ENCODE assay signal across 15 cellular contexts in genomic region chr10:57846307-57847065, GRCh38.
DNase-seq lines count a peak whose midpoint lies in the region; ATAC-seq and TF ChIP-seq lines count a peak whose summit lies in the region.
"Had no signal": no experiment of that assay in that cellular context is flagged by ENCODE, and none has a peak within 500 bp of the region (broad histone marks: within the 10 kb centered on the region; RNA-seq: fewer than 3 reads in every experiment).

No MANE protein-coding gene starts in this region.

- intact Hi-C loops in heart left ventricle (cut with DNase I) = loop anchor here in 6 of 10 donors (2.0 to 10.0 kb wide), 7 partner anchors 116 to 264 kb away; no protein-coding TSS in a partner anchor
- intact Hi-C loops in right cardiac atrium (cut with DNase I) = no loop called here
- intact Hi-C loops in thyroid gland (cut with DNase I) = no loop called here

- TF ChIP-seq RAD21 in SK-N-SH (IDR thresholded peaks at IDR 0.05; ENCODE audit: low read length) = no peak

- no peak overlapping the region for H2AFZ ChIP-seq in SK-N-SH (ENCODE audit: low read depth)

- H3K9me2 ChIP-seq in SK-N-SH = no peaks in the 10 kb centered on the region

- TF ChIP-seq POLR2A in heart left ventricle (IDR thresholded peaks at IDR 0.05) = no peak
- no peak for TF ChIP-seq POLR2A in thyroid gland (IDR thresholded peaks at IDR 0.05)
- TF ChIP-seq POLR2A in Peyer's patch (IDR thresholded peaks at IDR 0.05) = no peak

- H3K9ac ChIP-seq in SK-N-SH = no peak overlapping the region

- H3F3A ChIP-seq in SK-N-SH (replicated peaks; ENCODE audit: insufficient read depth) = no peaks in the 10 kb centered on the region

- TF ChIP-seq EP300 in SK-N-SH (IDR thresholded peaks at IDR 0.05; ENCODE audit: borderline replicate concordance in 1 of 2, low read depth in 1 of 2, low read length in 1 of 2) = no peak

- ATAC-seq in heart left ventricle (peak; percentile 89 to 97 (median 94)), right cardiac atrium (peak; percentile 75 to 79)
- ATAC-seq: A549 had no signal

- no peak overlapping the region for H3K4me2 ChIP-seq in SK-N-SH
- H3K4me2 ChIP-seq: A549 had no signal

- no peak for TF ChIP-seq CTCF in VCaP (conservative IDR thresholded peaks at IDR 0.05)
- no peak for TF ChIP-seq CTCF in heart left ventricle (IDR thresholded peaks at IDR 0.05)
- no peak for TF ChIP-seq CTCF in thyroid gland (IDR thresholded peaks at IDR 0.05)
- no peak for TF ChIP-seq CTCF in SK-N-SH (IDR thresholded peaks at IDR 0.05)
- no peak for TF ChIP-seq CTCF in Peyer's patch (IDR thresholded peaks at IDR 0.05)

- peak overlapping the region; percentile 88; the same call in 1 of the 2 replicates for H3K27ac ChIP-seq in VCaP
- peak overlapping the region in 10 of 12 donors; percentile 20 to 86 (median 56) for H3K27ac ChIP-seq in heart left ventricle
- no peak overlapping the region for H3K27ac ChIP-seq in right cardiac atrium (ENCODE audit: low read length)
- H3K27ac ChIP-seq in thyroid gland = no peak overlapping the region
- H3K27ac ChIP-seq in SK-N-SH (ENCODE audit: low read depth in 2 of 2, low read length in 1 of 2) = no peak overlapping the region
- H3K27ac ChIP-seq in Peyer's patch = no peak overlapping the region
- H3K27ac ChIP-seq: A549, C4-2B had no signal

- H4K20me1 ChIP-seq in SK-N-SH (ENCODE audit: insufficient read depth) = no peaks in the 10 kb centered on the region

- POLR2A ChIA-PET in SK-N-SH (lab: Yijun Ruan, JAX) = no interaction called here

- peaks cover 0 to 8% (median 0%) of the 10 kb centered on the region in 12 donors for H3K4me1 ChIP-seq in heart left ventricle
- H3K4me1 ChIP-seq in right cardiac atrium (ENCODE audit: control insufficient read depth, insufficient read depth, low read length) = no peaks in the 10 kb centered on the region
- peaks cover 16 to 20% of the 10 kb centered on the region in 2 donors for H3K4me1 ChIP-seq in thyroid gland
- H3K4me1 ChIP-seq in SK-N-SH (ENCODE audit: control insufficient read depth in 1 of 2, insufficient read depth in 2 of 2, low read depth in 1 of 2, low read length in 1 of 2) = no peaks in the 10 kb centered on the region
- no peaks in the 10 kb centered on the region for H3K4me1 ChIP-seq in Peyer's patch
- H3K4me1 ChIP-seq: BE2C had no signal

- 32 to 34% (median 33%) methylated on average over 2 of the region's 2 CpGs for WGBS in heart left ventricle, 4 donors
- WGBS in right cardiac atrium = 45% methylated on average over 2 of the region's 2 CpGs
- whole genome bisulfite sequencing in thyroid gland, 2 donors = 72 to 73% methylated on average over 2 of the region's 2 CpGs
- WGBS in SK-N-SH (ENCODE audit: low lambda C conversion rate) = 15% methylated on average over 2 of the region's 2 CpGs

- H3K79me2 ChIP-seq in SK-N-SH (ENCODE audit: insufficient read depth) = no peaks in the 10 kb centered on the region

- DNase-seq in heart left ventricle (peak in 1 of 5 donors; percentile 18), right cardiac atrium (no peak), thyroid gland (peak; percentile 17 to 23), SK-N-SH (no peak), Peyer's patch (no peak)
- no peak for DNase-seq in stimulated activated CD4-positive, alpha-beta T cell treated with anti-CD3 and anti-CD28 coated beads, Interleukin-12 subunit alpha, Interleukin-12 subunit beta, amount 100 ng/mL, for 4 hours
- DNase-seq: BE2C; CD4-positive, alpha-beta memory T cell; DMS79; EL; HCEC 1CT; HFFc6 had no signal

- H3K4me3 ChIP-seq in heart left ventricle = no peak overlapping the region
- no peak overlapping the region for H3K4me3 ChIP-seq in right cardiac atrium (ENCODE audit: low read length)
- no peak overlapping the region for H3K4me3 ChIP-seq in thyroid gland (replicated peaks in 1 of 3)
- no peak overlapping the region for H3K4me3 ChIP-seq in SK-N-SH (ENCODE audit: low read depth in 2 of 2, low read length in 1 of 2)
- no peak overlapping the region for H3K4me3 ChIP-seq in Peyer's patch
- H3K4me3 ChIP-seq: A549 had no signal

- no peaks in the 10 kb centered on the region for H3K27me3 ChIP-seq in heart left ventricle
- H3K27me3 ChIP-seq in right cardiac atrium (ENCODE audit: control insufficient read depth, insufficient read depth) = no peaks in the 10 kb centered on the region
- no peaks in the 10 kb centered on the region for H3K27me3 ChIP-seq in thyroid gland
- H3K27me3 ChIP-seq in SK-N-SH (ENCODE audit: insufficient read depth) = no peaks in the 10 kb centered on the region
- H3K27me3 ChIP-seq in Peyer's patch = no peaks in the 10 kb centered on the region

- no peaks in the 10 kb centered on the region for H3K36me3 ChIP-seq in heart left ventricle
- H3K36me3 ChIP-seq in thyroid gland = no peaks in the 10 kb centered on the region
- no peaks in the 10 kb centered on the region for H3K36me3 ChIP-seq in SK-N-SH (replicated peaks in 1 of 2; ENCODE audit: control insufficient read depth in 1 of 2, insufficient read depth in 2 of 2, low read length in 1 of 2)
- H3K36me3 ChIP-seq in Peyer's patch = no peaks in the 10 kb centered on the region
- H3K36me3 ChIP-seq: BE2C had no signal

- H3K9me3 ChIP-seq in heart left ventricle (peaks cover 0 to 8% (median 0%) of the 10 kb centered on the region in 12 donors), right cardiac atrium (ENCODE audit: control insufficient read depth, low read length) (no peaks in the 10 kb centered on the region), thyroid gland (no peaks in the 10 kb centered on the region), SK-N-SH (no peaks in the 10 kb centered on the region), Peyer's patch (no peaks in the 10 kb centered on the region)
- H3K9me3 ChIP-seq: A549, BE2C had no signal

- CTCF ChIA-PET in SK-N-SH (lab: Yijun Ruan, JAX) = interaction anchor here (1.1 kb wide), 1 partner anchor 306 kb away, joined by 3 read pairs; no protein-coding TSS in a partner anchor

TF ChIP-seq in SK-N-SH, 30 proteins besides CTCF, POLR2A, EP300 and RAD21 (continues in another document):
- TF ChIP-seq USF2 (IDR thresholded peaks at IDR 0.05; ENCODE audit: borderline replicate concordance, low read depth, low read length) (no peak), REST (IDR thresholded peaks at IDR 0.05; ENCODE audit: low read depth, low read length) (no peak), ZBTB33 (IDR thresholded peaks at IDR 0.05; ENCODE audit: borderline replicate concordance, low read depth) (no peak), MXI1 (IDR thresholded peaks at IDR 0.05; ENCODE audit: low read depth, low read length) (no peak), ELF1 (IDR thresholded peaks at IDR 0.05) (no peak), RCOR1 (IDR thresholded peaks at IDR 0.05; ENCODE audit: low read length) (no peak), TAF1 (IDR thresholded peaks at IDR 0.05; ENCODE audit: borderline replicate concordance, low read depth, low read length) (no peak)

Comparison
In these comparisons a context has a peak if more than half of its experiments do, and no peak if none do; other contexts are left out.
1. H3K27ac ChIP-seq: peak in VCaP (single experiment) and heart left ventricle (10 of 12); none in right cardiac atrium (single experiment), thyroid gland (0 of 3), SK-N-SH (0 of 2) and Peyer's patch (0 of 4).
2. intact Hi-C loops: an anchor here in heart left ventricle (2.0 to 10.0 kb wide); none called in right cardiac atrium and thyroid gland.
3. DNase-seq: peak in thyroid gland (2 of 2); none in right cardiac atrium (0 of 3), SK-N-SH (single experiment), Peyer's patch (0 of 3) and stimulated activated CD4-positive, alpha-beta T cell treated with anti-CD3 and anti-CD28 coated beads, Interleukin-12 subunit alpha, Interleukin-12 subunit beta, amount 100 ng/mL, for 4 hours (single experiment).